Comparison of ENCODE assay signal across 8 cellular contexts in the genomic region with DNA sequence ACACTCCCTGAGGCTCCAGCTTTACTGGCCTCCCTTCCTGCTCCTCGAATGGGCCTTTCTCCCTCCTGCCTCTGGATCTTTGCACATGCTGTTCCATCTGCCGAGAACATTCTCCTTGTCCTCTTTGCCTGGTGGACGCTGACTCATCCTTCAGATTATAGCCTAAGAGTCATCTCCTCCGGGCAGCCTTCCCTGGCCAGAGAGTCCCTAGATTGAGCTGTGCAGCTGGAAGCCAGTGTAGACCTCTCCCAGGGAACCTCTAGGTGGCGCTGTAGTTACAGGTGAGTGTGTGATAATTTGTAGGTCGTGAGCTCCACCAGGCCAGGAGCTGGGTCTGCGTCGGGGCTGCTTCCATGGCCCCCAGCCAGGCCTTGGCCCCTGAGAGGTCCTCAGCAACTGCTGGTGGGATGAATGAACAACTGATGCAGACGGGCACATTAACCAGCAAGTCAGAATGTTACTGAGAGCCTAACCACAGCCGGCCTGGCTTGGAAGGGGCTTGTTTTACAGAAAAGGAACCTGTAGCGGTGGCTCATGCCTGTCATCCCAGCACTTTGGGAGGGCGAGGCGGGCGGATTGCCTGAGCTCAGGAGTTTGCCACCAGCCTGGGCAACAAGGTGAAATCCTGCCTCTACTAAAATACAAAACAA. TPM values are rescaled to one million over a fixed set of nuclear protein-coding genes. Genes with fewer than 3 reads are reported as not detected.
DNase-seq lines count a peak whose midpoint lies in the region; TF ChIP-seq lines count a peak whose summit lies in the region.

No MANE protein-coding gene starts in this region.

- intact Hi-C loops in thyroid gland (cut with DNase I) = no loop called here

- no peaks in the 10 kb centered on the region for H3K36me3 ChIP-seq in thyroid gland

- H3K4me3 ChIP-seq in thyroid gland (replicated peaks in 1 of 3) = no peak overlapping the region

- DNase-seq in AG08395 (ENCODE audit: low spot score) = peak; percentile 65
- DNase-seq in NCI-H2107 (lab: John Stamatoyannopoulos, UW) = peak; percentile 33
- DNase-seq in UCSD-AML1 (lab: John Stamatoyannopoulos, UW; ENCODE audit: unreplicated experiment) = peak; percentile 43
- peak; percentile 24 for DNase-seq in central memory CD4-positive, alpha-beta T cell
- peak; percentile 70 to 78 for DNase-seq in lung microvascular endothelial cell (ENCODE audit: low read depth in 2 of 2)
- DNase-seq in thyroid gland = peak; percentile 7 to 12
- DNase-seq in NK-92 (lab: John Stamatoyannopoulos, UW; ENCODE audit: unreplicated experiment) = no peak

- TF ChIP-seq POLR2A in thyroid gland (IDR thresholded peaks at IDR 0.05) = no peak

- 34 to 39% methylated on average over 12 to 13 of the region's 14 CpGs for WGBS in thyroid gland, 2 donors

- no peaks in the 10 kb centered on the region for H3K9me3 ChIP-seq in thyroid gland

- H3K27ac ChIP-seq in thyroid gland = no peak overlapping the region

- no peaks in the 10 kb centered on the region for H3K27me3 ChIP-seq in thyroid gland

- TF ChIP-seq CTCF in GM12873 (IDR thresholded peaks at IDR 0.05; ENCODE audit: insufficient read depth, low read depth, low read length, missing control alignments) (peak; percentile 87), thyroid gland (IDR thresholded peaks at IDR 0.05) (peak in 1 of 6 experiments; percentile 38)

- H3K4me1 ChIP-seq in thyroid gland = no peaks in the 10 kb centered on the region

RNA-seq across cellular contexts. Expression of gene PNPLA5, which starts 8.7 kb away (rescaled TPM):
- total RNA-seq in lung microvascular endothelial cell (not detected in 2 replicates), thyroid gland (not detected)

RNA-seq across cellular contexts. Expression of gene SULT4A1, which starts 20.8 kb away (rescaled TPM):
- total RNA-seq in lung microvascular endothelial cell = 0.22 TPM in 1 of 2 replicates, not detected in the other
- not detected for total RNA-seq in thyroid gland

RNA-seq across cellular contexts. Expression of gene PNPLA3, which starts 40.5 kb away (rescaled TPM):
- 0.60 and 1.1 TPM in 2 replicates for total RNA-seq in lung microvascular endothelial cell
- total RNA-seq in thyroid gland = under 1 TPM in 2 of 4 donors, not detected in 2; 0.11 to 0.13 TPM
